ENCODE assay signal across 10 cellular contexts in genomic region chr15:89781891-89782618, GRCh38. TPM values are rescaled to one million over a fixed set of nuclear protein-coding genes. Genes with fewer than 3 reads are reported as not detected.
DNase-seq lines count a peak whose midpoint lies in the region; ATAC-seq, FAIRE-seq and TF ChIP-seq lines count a peak whose summit lies in the region.
"Had no signal": no experiment of that assay in that cellular context is flagged by ENCODE, and none has a peak within 500 bp of the region (broad histone marks: within the 10 kb centered on the region; RNA-seq: fewer than 3 reads in every experiment).

No MANE protein-coding gene starts in this region.

- ATAC-seq in HG03045 (IDR thresholded peaks at IDR 0.05; ENCODE audit: unreplicated experiment) (no peak), HG02885 (IDR thresholded peaks at IDR 0.05; ENCODE audit: poor library complexity, unreplicated experiment) (no peak)

- no peak for TF ChIP-seq CTCF in AG10803 (conservative IDR thresholded peaks at IDR 0.05; ENCODE audit: low read length)
- TF ChIP-seq CTCF in adrenal gland (IDR thresholded peaks at IDR 0.05), result no peak
- no peak for TF ChIP-seq CTCF in kidney (IDR thresholded peaks at IDR 0.05; ENCODE audit: borderline replicate concordance, extremely low read depth, insufficient read depth)

- H3K9me3 ChIP-seq in adrenal gland (replicated peaks in 1 of 3), result no peaks in the 10 kb centered on the region
- H3K9me3 ChIP-seq in kidney (ENCODE audit: control insufficient read depth in 1 of 2, low read length in 2 of 2), result no peaks in the 10 kb centered on the region

- no peak for FAIRE-seq in kidney (lab: Jason Lieb, UNC)

- H3K4me3 ChIP-seq in AG10803 (ENCODE audit: low read length), result no peak overlapping the region
- no peak overlapping the region for H3K4me3 ChIP-seq in adrenal gland
- H3K4me3 ChIP-seq in kidney (ENCODE audit: low read length in 2 of 2), result no peak overlapping the region
- H3K4me3 ChIP-seq: lung had no signal

- no peaks in the 10 kb centered on the region for H3K36me3 ChIP-seq in adrenal gland (replicated peaks in 1 of 2)
- H3K36me3 ChIP-seq in kidney (ENCODE audit: control insufficient read depth in 1 of 2, insufficient read depth in 2 of 2, low read length in 2 of 2), result peaks cover 0 to 4% of the 10 kb centered on the region in 2 donors

- DNase-seq in AG10803 (ENCODE audit: low read depth) (peak; percentile 66), HK-2 (ENCODE audit: unreplicated experiment) (peak; percentile 5), adrenal gland (peak; percentile 66 to 88 (median 83)), kidney (peak; percentile 22), head of caudate nucleus (no peak), SKM-1 treated with dmso at 0.1 percent for 144 hours (lab: John Stamatoyannopoulos, UW; ENCODE audit: unreplicated experiment) (no peak)
- DNase-seq: DMS53 had no signal

- H3K27me3 ChIP-seq in adrenal gland, result no peaks in the 10 kb centered on the region

- peaks cover under 1 to 15% of the 10 kb centered on the region in 2 donors for H3K4me1 ChIP-seq in adrenal gland (replicated peaks in 1 of 2)
- H3K4me1 ChIP-seq in kidney (ENCODE audit: control insufficient read depth in 1 of 2, insufficient read depth in 1 of 2, low read depth in 1 of 2, low read length in 2 of 2), result no peaks in the 10 kb centered on the region

- no peak overlapping the region for H3K9ac ChIP-seq in kidney (ENCODE audit: low read length in 2 of 2)

- no peak for TF ChIP-seq POLR2A in adrenal gland (IDR thresholded peaks at IDR 0.05)

- WGBS in adrenal gland, 4 donors, result 37 to 51% (median 43%) methylated on average over 15 of the region's 15 CpGs

- H3K27ac ChIP-seq in adrenal gland, result peak overlapping the region in 4 of 5 donors; percentile 34 to 81 (median 74)
- H3K27ac ChIP-seq in kidney (ENCODE audit: low read depth in 2 of 2, low read length in 2 of 2), result no peak overlapping the region

- intact Hi-C loops in adrenal gland (cut with DNase I), result no loop called here
- intact Hi-C loops in kidney (cut with DNase I), result no loop called here
- intact Hi-C loops in head of caudate nucleus (cut with DNase I), result no loop called here

RNA-seq across cellular contexts. Expression of gene MESP2, which starts 5.9 kb away (rescaled TPM):
- 1 to 10 TPM in 1 of 8 donors, under 1 TPM in 4, not detected in 3; 0.34 to 1.7 (median 0.72) TPM for total RNA-seq in adrenal gland
- polyA plus RNA-seq in adrenal gland, result under 1 TPM; 0.37 to 0.57 (median 0.40) TPM
- 0.47 TPM for total RNA-seq in kidney
- polyA plus RNA-seq in kidney (ENCODE audit: insufficient read depth, low read depth, low replicate concordance), result 0.24 TPM

RNA-seq across cellular contexts. Expression of gene MESP1, which starts 31.0 kb away (rescaled TPM):
- total RNA-seq in adrenal gland, result 1 to 10 TPM; 3.9 to 8.1 (median 6.2) TPM
- 10 to 100 TPM in 1 of 3 donors, 1 to 10 TPM in 1, under 1 TPM in 1; 0.46 to 11.7 (median 4.3) TPM for polyA plus RNA-seq in adrenal gland
- 2.1 TPM for total RNA-seq in kidney
- 6.0 TPM for polyA plus RNA-seq in kidney (ENCODE audit: insufficient read depth, low read depth, low replicate concordance)

RNA-seq across cellular contexts. Expression of gene ANPEP, which starts 32.6 kb away (rescaled TPM):
- total RNA-seq in adrenal gland (10 to 100 TPM in 5 of 8 donors, 1 to 10 TPM in 3; 5.2 to 26.7 (median 15.3) TPM), kidney (221 TPM)
- polyA plus RNA-seq in adrenal gland (10 to 100 TPM in 2 of 3 donors, 1 to 10 TPM in 1; 5.5 to 35.8 (median 17.5) TPM), kidney (ENCODE audit: insufficient read depth, low read depth, low replicate concordance) (242 TPM)

Comparison
In these comparisons a context has a peak if more than half of its experiments do, and no peak if none do; other contexts are left out.
1. DNase-seq: peak in AG10803 (single experiment), HK-2 (single experiment), adrenal gland (7 of 7) and kidney (single experiment); none in head of caudate nucleus (0 of 42) and SKM-1 treated with dmso at 0.1 percent for 144 hours (single experiment).
2. H3K27ac ChIP-seq: peak in adrenal gland (4 of 5); none in kidney (0 of 2).